17 cellular contexts compared by ENCODE assay signal in the genomic region with DNA sequence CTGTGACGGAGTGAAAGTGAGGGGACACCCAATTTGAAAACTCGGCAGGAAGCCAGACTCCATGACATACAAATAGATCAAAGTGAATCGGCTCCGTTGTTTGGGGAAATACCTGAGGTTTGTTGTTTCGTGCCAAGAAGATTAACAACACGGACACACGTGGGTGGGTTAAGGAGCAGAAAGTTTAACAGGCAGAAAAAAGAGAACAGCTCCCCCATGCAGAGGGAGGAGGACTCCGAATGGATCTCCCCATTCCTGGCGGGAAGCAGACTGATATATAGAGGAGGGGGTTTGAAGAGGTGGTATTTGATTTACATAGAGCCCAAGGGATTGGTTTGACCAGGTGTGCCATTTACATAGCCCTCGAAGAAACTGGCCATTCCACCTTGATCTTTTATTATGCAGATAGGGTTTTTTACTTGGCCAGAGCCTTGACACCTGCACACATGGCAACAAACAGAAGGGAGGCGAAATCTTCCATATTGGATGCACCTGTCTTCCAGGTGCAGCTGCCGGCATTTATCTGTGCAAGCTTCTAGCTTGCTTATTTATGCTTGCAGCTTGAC. TPM values are rescaled to one million over a fixed set of nuclear protein-coding genes. Genes with fewer than 3 reads are reported as not detected.
DNase-seq lines count a peak whose midpoint lies in the region; ATAC-seq and TF ChIP-seq lines count a peak whose summit lies in the region.
"Had no signal": no experiment of that assay in that cellular context is flagged by ENCODE, and none has a peak within 500 bp of the region (broad histone marks: within the 10 kb centered on the region; RNA-seq: fewer than 3 reads in every experiment).

No MANE protein-coding gene starts in this region.

- no peak for ATAC-seq in stimulated activated naive CD8-positive, alpha-beta T cell treated with anti-CD3 and anti-CD28 coated beads, Interleukin-15, amount 100 ng/mL, for 72 hours
- no peak for ATAC-seq in stimulated activated naive CD8-positive, alpha-beta T cell treated with anti-CD3 and anti-CD28 coated beads, Interleukin-15, Interleukin-2, amounts not matched to agents 100 U/mL and 50 U/mL, for 24 hours
- ATAC-seq in effector memory CD8-positive, alpha-beta T cell (replicated peaks), result no peak
- ATAC-seq in activated CD4-positive, CD25-positive, alpha-beta regulatory T cell treated with anti-CD3 and anti-CD28 coated beads, Interleukin-2, amount 50 U/mL, for 24 hours, result no peak
- ATAC-seq: activated CD4-positive, alpha-beta T cell treated with anti-CD3 and anti-CD28 coated beads for 36 hours; HCT116; heart right ventricle; left colon; pancreas; Right ventricle myocardium inferior had no signal

- no peaks in the 10 kb centered on the region for H3K27me3 ChIP-seq in esophagus muscularis mucosa
- H3K27me3 ChIP-seq in uterus, result no peaks in the 10 kb centered on the region
- H3K27me3 ChIP-seq: heart right ventricle, pancreas had no signal

- TF ChIP-seq POLR2A in esophagus muscularis mucosa (IDR thresholded peaks at IDR 0.05; ENCODE audit: low read depth) (no peak), uterus (IDR thresholded peaks at IDR 0.05) (no peak)

- no peaks in the 10 kb centered on the region for H3K27me3 Mint-ChIP-seq in stimulated activated naive CD8-positive, alpha-beta T cell treated with anti-CD3 and anti-CD28 coated beads, Interleukin-15, amount 100 ng/mL, for 72 hours
- peaks cover 0 to 9% of the 10 kb centered on the region in 2 donors for H3K27me3 Mint-ChIP-seq in effector memory CD8-positive, alpha-beta T cell

- H3K4me1 Mint-ChIP-seq in stimulated activated naive CD8-positive, alpha-beta T cell treated with anti-CD3 and anti-CD28 coated beads, Interleukin-15, amount 100 ng/mL, for 72 hours, result peaks cover 24% of the 10 kb centered on the region
- peaks cover 12 to 14% of the 10 kb centered on the region in 2 donors for H3K4me1 Mint-ChIP-seq in effector memory CD8-positive, alpha-beta T cell (ENCODE audit: low read depth in 2 of 2)

- H3K36me3 Mint-ChIP-seq in effector memory CD8-positive, alpha-beta T cell (ENCODE audit: insufficient read depth), result peaks cover 19% of the 10 kb centered on the region

- no peak for TF ChIP-seq EP300 in esophagus muscularis mucosa (IDR thresholded peaks at IDR 0.05)

- no peak for DNase-seq in stimulated activated naive CD8-positive, alpha-beta T cell treated with anti-CD3 and anti-CD28 coated beads, Interleukin-15, amount 100 ng/mL, for 72 hours
- DNase-seq in stimulated activated naive CD8-positive, alpha-beta T cell treated with anti-CD3 and anti-CD28 coated beads, Interleukin-15, Interleukin-2, amounts not matched to agents 100 U/mL and 50 U/mL, for 24 hours, result no peak
- DNase-seq in NCI-H748 (lab: John Stamatoyannopoulos, UW; ENCODE audit: unreplicated experiment) (peak; percentile 73), esophagus muscularis mucosa (ENCODE audit: extremely low spot score) (peak; percentile 86), A172 (ENCODE audit: low spot score) (no peak), uterus (no peak)
- no peak for DNase-seq in effector memory CD8-positive, alpha-beta T cell
- DNase-seq: activated CD4-positive, alpha-beta T cell treated with anti-CD3 and anti-CD28 coated beads for 36 hours; AML-193; heart right ventricle; left colon; NCI-H1048; pancreas had no signal

- intact Hi-C loops in esophagus muscularis mucosa (cut with DNase I) (no loop called here), uterus (cut with DNase I; ENCODE audit: low total_unique reads) (no loop called here)

- H3K4me3 ChIP-seq in esophagus muscularis mucosa, result no peak overlapping the region
- no peak overlapping the region for H3K4me3 ChIP-seq in uterus
- H3K4me3 ChIP-seq: heart right ventricle, pancreas, thoracic aorta had no signal

- no peaks in the 10 kb centered on the region for H3K9me3 ChIP-seq in esophagus muscularis mucosa
- H3K9me3 ChIP-seq in uterus, result no peaks in the 10 kb centered on the region
- H3K9me3 ChIP-seq: pancreas, thoracic aorta had no signal

- H3K36me3 ChIP-seq in esophagus muscularis mucosa (peaks cover 0 to 12% (median 5%) of the 10 kb centered on the region in 4 donors), uterus (no peaks in the 10 kb centered on the region)
- H3K36me3 ChIP-seq: pancreas had no signal

- no peak for TF ChIP-seq CTCF in esophagus muscularis mucosa (IDR thresholded peaks at IDR 0.05)
- TF ChIP-seq CTCF in uterus (IDR thresholded peaks at IDR 0.05), result no peak

- H3K27ac ChIP-seq in esophagus muscularis mucosa (replicated peaks in 1 of 4) (no peak overlapping the region), uterus (peak overlapping the region in 1 of 2 donors; percentile 36)
- H3K27ac ChIP-seq: pancreas, thoracic aorta had no signal

- WGBS in esophagus muscularis mucosa, result 49% methylated on average over 12 of the region's 12 CpGs

- peak overlapping the region; percentile 13 to 50 for H3K4me3 Mint-ChIP-seq in stimulated activated naive CD8-positive, alpha-beta T cell treated with anti-CD3 and anti-CD28 coated beads, Interleukin-15, amount 100 ng/mL, for 72 hours
- H3K4me3 Mint-ChIP-seq in effector memory CD8-positive, alpha-beta T cell, result no peak overlapping the region
- H3K4me3 Mint-ChIP-seq: activated CD4-positive, alpha-beta T cell treated with anti-CD3 and anti-CD28 coated beads for 36 hours had no signal

- H3K9me3 Mint-ChIP-seq in stimulated activated naive CD8-positive, alpha-beta T cell treated with anti-CD3 and anti-CD28 coated beads, Interleukin-15, amount 100 ng/mL, for 72 hours, result no peaks in the 10 kb centered on the region
- H3K9me3 Mint-ChIP-seq in effector memory CD8-positive, alpha-beta T cell, result no peaks in the 10 kb centered on the region

- H3K4me1 ChIP-seq in esophagus muscularis mucosa (peaks cover 9 to 14% (median 12%) of the 10 kb centered on the region in 4 donors), uterus (no peaks in the 10 kb centered on the region)

- peak overlapping the region; percentile 60 to 67 for H3K27ac Mint-ChIP-seq in stimulated activated naive CD8-positive, alpha-beta T cell treated with anti-CD3 and anti-CD28 coated beads, Interleukin-15, amount 100 ng/mL, for 72 hours
- peak overlapping the region in 1 of 2 donors; percentile 38 for H3K27ac Mint-ChIP-seq in effector memory CD8-positive, alpha-beta T cell
- H3K27ac Mint-ChIP-seq: activated CD4-positive, alpha-beta T cell treated with anti-CD3 and anti-CD28 coated beads for 36 hours had no signal

RNA-seq across cellular contexts. Expression of a gene that starts 4.8 kb away (rescaled TPM):
- total RNA-seq in esophagus muscularis mucosa (10 to 100 TPM; 33.2 to 37.4 (median 36.2) TPM), uterus (10 to 100 TPM; 24.3 to 83.0 (median 68.7) TPM)
- total RNA-seq in A172 (2014; rRNA removed; shearing (Covaris generic)), result 26.6 and 31.2 TPM in 2 replicates

Comparison
In these comparisons a context has a peak if more than half of its experiments do, and no peak if none do; other contexts are left out.
1. DNase-seq: peak in NCI-H748 (single experiment) and esophagus muscularis mucosa (single experiment); none in stimulated activated naive CD8-positive, alpha-beta T cell treated with anti-CD3 and anti-CD28 coated beads, Interleukin-15, amount 100 ng/mL, for 72 hours (0 of 2), stimulated activated naive CD8-positive, alpha-beta T cell treated with anti-CD3 and anti-CD28 coated beads, Interleukin-15, Interleukin-2, amounts not matched to agents 100 U/mL and 50 U/mL, for 24 hours (single experiment), effector memory CD8-positive, alpha-beta T cell (0 of 3), A172 (single experiment) and uterus (0 of 2).
2. H3K4me3 Mint-ChIP-seq: peak in stimulated activated naive CD8-positive, alpha-beta T cell treated with anti-CD3 and anti-CD28 coated beads, Interleukin-15, amount 100 ng/mL, for 72 hours (2 of 2); none in effector memory CD8-positive, alpha-beta T cell (0 of 2).